ENCODE assay signal across 1 cellular context in genomic region chr17:75576661-75577060, GRCh38.
TF ChIP-seq lines count a peak whose summit lies in the region.

No MANE protein-coding gene starts in this region.

TF ChIP-seq in HepG2, 621 proteins besides CTCF, POLR2A, EP300 and RAD21 (continued from another document and continues in another):
- TF ChIP-seq ZNF704 (CRISPR knock-in tag; IDR thresholded peaks at IDR 0.05; ENCODE audit: borderline replicate concordance) (no peak), HNF4G (IDR thresholded peaks at IDR 0.05; ENCODE audit: borderline replicate concordance, low read depth, low read length) (no peak), HNF4G (CRISPR knock-in tag; IDR thresholded peaks at IDR 0.05; ENCODE audit: borderline replicate concordance, low read depth) (peak; percentile 45; the same call in 1 of the 2 replicates), SNAI1 (CRISPR knock-in tag; IDR thresholded peaks at IDR 0.05; ENCODE audit: borderline replicate concordance) (no peak), STAT6 (CRISPR knock-in tag; IDR thresholded peaks at IDR 0.05; ENCODE audit: borderline replicate concordance) (no peak), CENPBD1 (CRISPR knock-in tag; IDR thresholded peaks at IDR 0.05; ENCODE audit: borderline replicate concordance, low read depth) (no peak), ZXDC (CRISPR knock-in tag; IDR thresholded peaks at IDR 0.05) (no peak), HDAC2 (CRISPR knock-in tag; IDR thresholded peaks at IDR 0.05) (peak; percentile 91), CBX5 (CRISPR knock-in tag; IDR thresholded peaks at IDR 0.05; ENCODE audit: borderline replicate concordance) (0 out of 2 replicates have a peak, but pooled peaks have one; percentile 44), LRRFIP1 (CRISPR knock-in tag; conservative IDR thresholded peaks at IDR 0.05) (no peak), JDP2 (CRISPR knock-in tag; IDR thresholded peaks at IDR 0.05; ENCODE audit: borderline replicate concordance) (no peak), SATB2 (CRISPR knock-in tag; IDR thresholded peaks at IDR 0.05) (no peak), TMF1 (CRISPR knock-in tag; IDR thresholded peaks at IDR 0.05; ENCODE audit: low read depth) (no peak), ERF (CRISPR knock-in tag; IDR thresholded peaks at IDR 0.05) (0 out of 2 replicates have a peak, but pooled peaks have one; percentile 22), HNRNPLL (IDR thresholded peaks at IDR 0.05; ENCODE audit: low read depth, low read length, poor library complexity, severe bottlenecking) (no peak), SMAD1 (CRISPR knock-in tag; IDR thresholded peaks at IDR 0.05; ENCODE audit: borderline replicate concordance, low read depth) (no peak), ZFP36L2 (CRISPR knock-in tag; IDR thresholded peaks at IDR 0.05) (no peak), ASH2L (IDR thresholded peaks at IDR 0.05; ENCODE audit: insufficient read length, low read depth, low read length) (peak; percentile 61), MXD3 (CRISPR knock-in tag; IDR thresholded peaks at IDR 0.05) (no peak), FOXM1 (CRISPR knock-in tag; IDR thresholded peaks at IDR 0.05) (no peak), REXO4 (CRISPR knock-in tag; IDR thresholded peaks at IDR 0.05; ENCODE audit: borderline replicate concordance) (no peak), ZSCAN25 (CRISPR knock-in tag; IDR thresholded peaks at IDR 0.05) (0 out of 2 replicates have a peak, but pooled peaks have one; percentile 53), ZBTB44 (CRISPR knock-in tag; IDR thresholded peaks at IDR 0.05) (0 out of 2 replicates have a peak, but pooled peaks have one; percentile 36), SNAPC4 (CRISPR knock-in tag; IDR thresholded peaks at IDR 0.05) (no peak), DZIP1 (CRISPR knock-in tag; IDR thresholded peaks at IDR 0.05) (no peak), ZNF460 (CRISPR knock-in tag; IDR thresholded peaks at IDR 0.05; ENCODE audit: borderline replicate concordance) (peak; percentile 97), SAFB2 (CRISPR knock-in tag; IDR thresholded peaks at IDR 0.05; ENCODE audit: borderline replicate concordance, low read depth) (no peak), PTBP1 (IDR thresholded peaks at IDR 0.05; ENCODE audit: low read depth, low read length, poor library complexity, severe bottlenecking) (no peak), HOXA3 (CRISPR knock-in tag; IDR thresholded peaks at IDR 0.05) (peak; percentile 45; the same call in 1 of the 2 replicates), ZMYM4 (CRISPR knock-in tag; IDR thresholded peaks at IDR 0.05) (0 out of 2 replicates have a peak, but pooled peaks have one; percentile 38), SCMH1 (CRISPR knock-in tag; IDR thresholded peaks at IDR 0.05; ENCODE audit: borderline replicate concordance) (no peak), RFXAP (CRISPR knock-in tag; IDR thresholded peaks at IDR 0.05; ENCODE audit: borderline replicate concordance) (no peak), ZNF562 (CRISPR knock-in tag; IDR thresholded peaks at IDR 0.05; ENCODE audit: borderline replicate concordance) (no peak), SNAPC5 (CRISPR knock-in tag; IDR thresholded peaks at IDR 0.05; ENCODE audit: borderline replicate concordance) (no peak), KDM5B (CRISPR knock-in tag; IDR thresholded peaks at IDR 0.05; ENCODE audit: borderline replicate concordance) (no peak), ZNF451 (CRISPR knock-in tag; IDR thresholded peaks at IDR 0.05) (no peak), MAFK (conservative IDR thresholded peaks at IDR 0.05 in 1 of 2, IDR thresholded peaks at IDR 0.05 in 1 of 2; ENCODE audit: low read length in 2 of 2) (0 out of 4 replicates have a peak, but pooled peaks of 1 of the 2 experiments have one; percentile 3), MXD4 (CRISPR knock-in tag; IDR thresholded peaks at IDR 0.05) (no peak), HDAC1 (CRISPR knock-in tag; IDR thresholded peaks at IDR 0.05) (0 out of 2 replicates have a peak, but pooled peaks have one; percentile 36)
